In the genomic region with DNA sequence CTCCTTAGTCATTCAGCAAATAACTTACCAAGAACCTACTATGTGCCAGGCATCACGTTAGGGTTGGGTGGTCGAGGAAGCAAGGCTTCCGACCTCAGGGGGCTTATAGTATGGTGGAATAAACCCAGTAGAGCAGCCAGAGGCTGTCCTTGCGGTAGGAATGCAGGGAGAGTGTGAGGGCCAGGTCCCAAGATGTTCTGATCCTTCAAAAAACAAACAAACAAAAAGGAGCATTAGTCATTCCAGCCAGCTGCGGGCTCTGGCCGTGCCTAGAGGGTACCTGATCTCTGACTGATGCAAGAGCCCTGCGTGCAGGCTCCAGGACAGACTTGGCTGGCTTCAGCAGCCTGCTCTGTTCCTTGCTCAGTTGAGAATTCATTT, we compare ENCODE assay signal across 9 cellular contexts. TPM values are rescaled to one million over a fixed set of nuclear protein-coding genes. Genes with fewer than 3 reads are reported as not detected.
DNase-seq lines count a peak whose midpoint lies in the region; ATAC-seq and TF ChIP-seq lines count a peak whose summit lies in the region.
"Had no signal": no experiment of that assay in that cellular context is flagged by ENCODE, and none has a peak within 500 bp of the region (broad histone marks: within the 10 kb centered on the region; RNA-seq: fewer than 3 reads in every experiment).

No MANE protein-coding gene starts in this region.

- 91% methylated on average over 7 of the region's 7 CpGs for WGBS in thymus

- H3K9me3 ChIP-seq in T-helper 17 cell (ENCODE audit: control insufficient read depth, low read length, poor library complexity, severe bottlenecking): no peaks in the 10 kb centered on the region
- H3K9me3 ChIP-seq in thymus (ENCODE audit: control insufficient read depth): no peaks in the 10 kb centered on the region

- TF ChIP-seq CTCF in fibroblast of villous mesenchyme (IDR thresholded peaks at IDR 0.05; ENCODE audit: insufficient read depth, low read depth, low read length): peak; percentile 66

- peaks cover 18% of the 10 kb centered on the region for H3K4me1 Mint-ChIP-seq in T-helper 17 cell
- H3K4me1 Mint-ChIP-seq in naive thymus-derived CD8-positive, alpha-beta T cell: peaks cover 0 to 12% (median 6%) of the 10 kb centered on the region in 4 donors

- ATAC-seq in T-helper 17 cell (no peak), GM18520 (IDR thresholded peaks at IDR 0.05; ENCODE audit: unreplicated experiment) (no peak)
- no peak for ATAC-seq in naive thymus-derived CD8-positive, alpha-beta T cell

- no peak overlapping the region for H3K4me3 Mint-ChIP-seq in T-helper 17 cell
- H3K4me3 Mint-ChIP-seq in naive thymus-derived CD8-positive, alpha-beta T cell: no peak overlapping the region

- H3K36me3 Mint-ChIP-seq in T-helper 17 cell (ENCODE audit: low read depth): peaks cover 23% of the 10 kb centered on the region
- H3K36me3 Mint-ChIP-seq in naive thymus-derived CD8-positive, alpha-beta T cell: peaks cover 0 to 53% (median 5%) of the 10 kb centered on the region in 3 donors

- H3K27me3 ChIP-seq in thymus (ENCODE audit: control insufficient read depth, insufficient read depth): no peaks in the 10 kb centered on the region

- POLR2A ChIA-PET in naive thymus-derived CD8-positive, alpha-beta T cell (lab: Charles Lee): interaction anchor here (2.8 kb wide), 1 partner anchor 18 kb away, joined by 19 read pairs; the partner anchor contains the start of genes CYB5D2 and ZZEF1

- no peaks in the 10 kb centered on the region for H3K4me1 ChIP-seq in thymus (ENCODE audit: control insufficient read depth, insufficient read depth, low read length)

- no peaks in the 10 kb centered on the region for H3K9me3 Mint-ChIP-seq in naive thymus-derived CD8-positive, alpha-beta T cell

- H3K27me3 Mint-ChIP-seq in T-helper 17 cell: no peaks in the 10 kb centered on the region
- no peaks in the 10 kb centered on the region for H3K27me3 Mint-ChIP-seq in naive thymus-derived CD8-positive, alpha-beta T cell

- H3K27ac Mint-ChIP-seq in T-helper 17 cell: peak overlapping the region; percentile 41
- peak overlapping the region in 5 of 10 donors; percentile 11 to 80 (median 51) for H3K27ac Mint-ChIP-seq in naive thymus-derived CD8-positive, alpha-beta T cell

- H3K27ac ChIP-seq in thymus (ENCODE audit: low read depth): peak overlapping the region; percentile 53

- peak; percentile 16 for DNase-seq in NCI-H510A (lab: John Stamatoyannopoulos, UW)
- DNase-seq in NCI-H510A treated with DMSO at 0.1 percent for 48 hours (lab: John Stamatoyannopoulos, UW): no peak
- no peak for DNase-seq in T-helper 17 cell
- peak; percentile 97 for DNase-seq in fibroblast of villous mesenchyme (ENCODE audit: low read depth)
- DNase-seq in SKM-1 treated with dmso at 0.1 percent for 144 hours (lab: John Stamatoyannopoulos, UW; ENCODE audit: unreplicated experiment): no peak
- no peak for DNase-seq in naive thymus-derived CD8-positive, alpha-beta T cell
- DNase-seq: DND-41 had no signal

- H3K36me3 ChIP-seq in thymus (ENCODE audit: control insufficient read depth, insufficient read depth): peaks cover 20% of the 10 kb centered on the region

- H3K4me3 ChIP-seq in fibroblast of villous mesenchyme (ENCODE audit: low read depth, low read length): no peak overlapping the region
- no peak overlapping the region for H3K4me3 ChIP-seq in thymus (ENCODE audit: low read length)

RNA-seq across cellular contexts. Expression of gene CYB5D2, which starts 18.2 kb away (rescaled TPM):
- total RNA-seq in T-helper 17 cell (1 to 10 TPM; 7.8 to 8.2 TPM), fibroblast of villous mesenchyme (19.4 and 19.6 TPM in 2 replicates)
- polyA plus RNA-seq in thymus: 17.6 TPM
- 10 to 100 TPM; 11.1 to 13.0 TPM for total RNA-seq in naive thymus-derived CD8-positive, alpha-beta T cell
- 10 to 100 TPM; 13.7 to 17.3 (median 17.1) TPM for polyA plus RNA-seq in naive thymus-derived CD8-positive, alpha-beta T cell

RNA-seq across cellular contexts. Expression of gene ZZEF1, which starts 18.3 kb away (rescaled TPM):
- total RNA-seq in T-helper 17 cell (100 to 1,000 TPM; 117 to 123 TPM), fibroblast of villous mesenchyme (43.8 and 48.4 TPM in 2 replicates)
- polyA plus RNA-seq in thymus: 10.4 TPM
- 10 to 100 TPM; 89.2 to 91.2 TPM for total RNA-seq in naive thymus-derived CD8-positive, alpha-beta T cell
- polyA plus RNA-seq in naive thymus-derived CD8-positive, alpha-beta T cell: 1 to 10 TPM; 3.5 to 7.5 (median 3.7) TPM

Comparison
In these comparisons a context has a peak if more than half of its experiments do, and no peak if none do; other contexts are left out.
1. DNase-seq: peak in NCI-H510A (single experiment) and fibroblast of villous mesenchyme (single experiment); none in NCI-H510A treated with DMSO at 0.1 percent for 48 hours (single experiment), T-helper 17 cell (0 of 3), SKM-1 treated with dmso at 0.1 percent for 144 hours (single experiment) and naive thymus-derived CD8-positive, alpha-beta T cell (0 of 10).